21 cellular contexts compared by ENCODE assay signal in genomic region chr2:228674155-228674554, GRCh38.
DNase-seq lines count a peak whose midpoint lies in the region; ATAC-seq, FAIRE-seq and TF ChIP-seq lines count a peak whose summit lies in the region.
"Had no signal": no experiment of that assay in that cellular context is flagged by ENCODE, and none has a peak within 500 bp of the region (broad histone marks: within the 10 kb centered on the region; RNA-seq: fewer than 3 reads in every experiment).

No MANE protein-coding gene starts in this region.

- H3K4me3 ChIP-seq in astrocyte (ENCODE audit: insufficient read depth, low read depth, low read length) (no peak overlapping the region), tibial nerve (no peak overlapping the region)
- H3K4me3 ChIP-seq: BLaER1 treated with 17β-estradiol and CSF1 and Interleukin-3, amounts not matched to agents 10 nM and 100 nM; MG63 had no signal

- peak; percentile 32 for FAIRE-seq in astrocyte (lab: Jason Lieb, UNC)
- FAIRE-seq: HTR-8/SVneo had no signal

- DNase-seq in left ventricle myocardium superior (no peak), cardiac septum (ENCODE audit: low spot score) (no peak), NCI-H2029 (lab: John Stamatoyannopoulos, UW) (peak; percentile 57), astrocyte (ENCODE audit: low read depth) (no peak), tibial nerve (ENCODE audit: low spot score in 2 of 2) (peak; percentile 19 to 36), HCEC 1CT (no peak)
- DNase-seq: Calu3; CD8-positive, alpha-beta T cell; DMS79 treated with DMSO at 0.1 percent for 48 hours; H7; Kasumi-1; MG63; NCI-H1105; NCI-H2107; NCI-H2227 treated with DMSO at 0.1 percent for 48 hours; NCI-H82; PC-3; RPMI8226 had no signal

- no peaks in the 10 kb centered on the region for H4K20me1 ChIP-seq in astrocyte (ENCODE audit: insufficient read depth, low read length)
- H4K20me1 ChIP-seq: BLaER1 treated with 17β-estradiol and CSF1 and Interleukin-3, amounts not matched to agents 10 nM and 100 nM had no signal

- H3K4me2 ChIP-seq in astrocyte (ENCODE audit: low read length): no peak overlapping the region
- H3K4me2 ChIP-seq: BLaER1 treated with 17β-estradiol and CSF1 and Interleukin-3, amounts not matched to agents 10 nM and 100 nM had no signal

- no peak overlapping the region for H3K27ac Mint-ChIP-seq in astrocyte (ENCODE audit: unreplicated experiment)
- H3K27ac Mint-ChIP-seq: CD8-positive, alpha-beta T cell had no signal

- TF ChIP-seq EP300 in tibial nerve (IDR thresholded peaks at IDR 0.05): peak in 1 of 2 donors; percentile 15

- H3K9me3 Mint-ChIP-seq in astrocyte (ENCODE audit: unreplicated experiment): no peaks in the 10 kb centered on the region

- WGBS in tibial nerve, 2 donors: 24 to 33% methylated on average over 3 of the region's 3 CpGs

- H3K79me2 ChIP-seq in astrocyte (ENCODE audit: insufficient read depth, low read length): no peaks in the 10 kb centered on the region

- TF ChIP-seq POLR2A in tibial nerve (IDR thresholded peaks at IDR 0.05): no peak

- no peak overlapping the region for H3K27ac ChIP-seq in astrocyte (ENCODE audit: low read depth, low read length)
- no peak overlapping the region for H3K27ac ChIP-seq in tibial nerve
- H3K27ac ChIP-seq: BLaER1 treated with 17β-estradiol and CSF1 and Interleukin-3, amounts not matched to agents 10 nM and 100 nM had no signal

- no peaks in the 10 kb centered on the region for H3K9me3 ChIP-seq in astrocyte (ENCODE audit: insufficient read depth, low read depth, low read length)
- H3K9me3 ChIP-seq in tibial nerve: no peaks in the 10 kb centered on the region
- H3K9me3 ChIP-seq: BLaER1 treated with 17β-estradiol and CSF1 and Interleukin-3, amounts not matched to agents 10 nM and 100 nM; MG63 had no signal

- ATAC-seq in left ventricle myocardium superior (peak; percentile 25), GM18907 (IDR thresholded peaks at IDR 0.05; ENCODE audit: unreplicated experiment) (no peak)
- ATAC-seq: CD8-positive, alpha-beta T cell; PC-3 had no signal

- no peaks in the 10 kb centered on the region for H3K36me3 Mint-ChIP-seq in astrocyte (ENCODE audit: low read depth, unreplicated experiment)
- H3K36me3 Mint-ChIP-seq: CD8-positive, alpha-beta T cell had no signal

- H3K27me3 Mint-ChIP-seq in astrocyte (ENCODE audit: low read depth, unreplicated experiment): no peaks in the 10 kb centered on the region

- H3K36me3 ChIP-seq in astrocyte (ENCODE audit: insufficient read depth, low read length) (no peaks in the 10 kb centered on the region), tibial nerve (no peaks in the 10 kb centered on the region)
- H3K36me3 ChIP-seq: BLaER1 treated with 17β-estradiol and CSF1 and Interleukin-3, amounts not matched to agents 10 nM and 100 nM; MG63 had no signal

- intact Hi-C loops in left ventricle myocardium superior (cut with micrococcal nuclease): no loop called here
- intact Hi-C loops in cardiac septum (cut with DNase I): no loop called here

- no peak overlapping the region for H2AFZ ChIP-seq in astrocyte (ENCODE audit: low read depth, low read length)

- H3K4me1 ChIP-seq in astrocyte (ENCODE audit: insufficient read depth, low read length): no peaks in the 10 kb centered on the region
- peaks cover 0 to 14% (median 0%) of the 10 kb centered on the region in 4 donors for H3K4me1 ChIP-seq in tibial nerve

- H3K9ac ChIP-seq in astrocyte (ENCODE audit: low read length): no peak overlapping the region
- H3K9ac ChIP-seq: BLaER1 treated with 17β-estradiol and CSF1 and Interleukin-3, amounts not matched to agents 10 nM and 100 nM had no signal

- no peak overlapping the region for H3K4me3 Mint-ChIP-seq in astrocyte (ENCODE audit: unreplicated experiment)
- H3K4me3 Mint-ChIP-seq: CD8-positive, alpha-beta T cell had no signal

- H3K27me3 ChIP-seq in astrocyte (ENCODE audit: insufficient read depth, low read length) (no peaks in the 10 kb centered on the region), tibial nerve (no peaks in the 10 kb centered on the region)
- H3K27me3 ChIP-seq: BLaER1 treated with 17β-estradiol and CSF1 and Interleukin-3, amounts not matched to agents 10 nM and 100 nM; MG63 had no signal

- peaks cover 8% of the 10 kb centered on the region for H3K4me1 Mint-ChIP-seq in astrocyte (ENCODE audit: low read depth, unreplicated experiment)

- no peak for TF ChIP-seq CTCF in astrocyte (IDR thresholded peaks at IDR 0.05; ENCODE audit: insufficient read depth, low read depth, low read length)
- TF ChIP-seq CTCF in tibial nerve (IDR thresholded peaks at IDR 0.05): no peak

Comparison
In these comparisons a context has a peak if more than half of its experiments do, and no peak if none do; other contexts are left out.
1. DNase-seq: peak in NCI-H2029 (single experiment) and tibial nerve (2 of 2); none in left ventricle myocardium superior (single experiment), cardiac septum (single experiment), astrocyte (single experiment) and HCEC 1CT (single experiment).